Comparison of ENCODE assay signal across 8 cellular contexts in the genomic region with DNA sequence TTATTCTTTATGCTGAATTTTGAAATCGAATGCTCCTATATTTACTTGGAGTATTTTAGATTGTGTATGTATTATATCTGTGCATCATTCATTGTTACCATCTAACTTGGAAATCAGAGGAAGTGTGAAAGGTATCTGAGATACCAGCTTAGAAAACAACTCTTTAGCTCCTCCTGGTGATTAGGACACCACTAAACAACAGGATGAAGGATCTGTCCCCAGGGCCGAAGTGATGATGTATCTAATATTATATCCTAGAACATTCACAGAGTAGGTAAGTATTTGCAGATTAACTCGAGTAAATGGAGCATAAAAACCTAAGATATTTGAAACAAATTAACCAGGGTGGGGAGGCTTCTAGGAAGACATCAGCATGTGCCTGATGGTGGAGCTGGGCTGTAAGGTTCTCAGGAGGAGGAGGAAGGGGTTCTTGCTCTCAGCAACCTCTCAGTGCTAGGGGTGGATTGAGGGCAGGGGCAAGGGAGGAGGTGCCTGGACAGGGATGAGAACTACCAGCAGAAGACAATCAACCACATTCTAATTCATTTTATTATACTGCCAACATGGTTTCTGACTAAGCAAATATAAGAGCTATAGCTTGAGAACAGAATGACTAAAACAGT. TPM values are rescaled to one million over a fixed set of nuclear protein-coding genes. Genes with fewer than 3 reads are reported as not detected.
DNase-seq lines count a peak whose midpoint lies in the region; ATAC-seq, FAIRE-seq and TF ChIP-seq lines count a peak whose summit lies in the region.

No MANE protein-coding gene starts in this region.

- H3K27ac Mint-ChIP-seq in CD8-positive, alpha-beta memory T cell = peak overlapping the region in 5 of 8 donors; percentile 8 to 88 (median 20)

- FAIRE-seq in RCC 7860 (lab: Jason Lieb, UNC) (peak; percentile 93), endothelial cell of umbilical vein (lab: Jason Lieb, UNC) (peak; percentile 53)

- H3K36me3 Mint-ChIP-seq in CD8-positive, alpha-beta memory T cell = peaks cover 0 to 9% (median 0%) of the 10 kb centered on the region in 3 donors

- in situ Hi-C loops in GM23248 (cut with MboI) = loop anchor here (10.0 kb wide), 1 partner anchor 231 kb away; no protein-coding TSS in a partner anchor

- intact Hi-C loops in endothelial cell of umbilical vein (cut with micrococcal nuclease) (loop anchor here (1.0 to 5.0 kb wide), 5 partner anchors 301 to 511 kb away; no protein-coding TSS in a partner anchor), prostate gland (cut with DNase I) (loop anchor here (1.0 kb wide), 1 partner anchor 389 kb away; no protein-coding TSS in a partner anchor)

- H4K20me1 ChIP-seq in GM23248 (ENCODE audit: insufficient read depth) (no peaks in the 10 kb centered on the region), endothelial cell of umbilical vein (replicated peaks; ENCODE audit: control insufficient read depth, extremely low read depth, insufficient read depth, low read length) (no peaks in the 10 kb centered on the region)

- H3K9me1 ChIP-seq in endothelial cell of umbilical vein (replicated peaks; ENCODE audit: control insufficient read depth, extremely low read depth, insufficient read depth, low read length) = no peaks in the 10 kb centered on the region

- no peak overlapping the region for H3K4me3 ChIP-seq in CD8-positive, alpha-beta memory T cell (ENCODE audit: low read length)
- no peak overlapping the region for H3K4me3 ChIP-seq in GM23248
- H3K4me3 ChIP-seq in endothelial cell of umbilical vein (replicated peaks in 1 of 3; ENCODE audit: insufficient read depth in 1 of 3, low read depth in 1 of 3, low read length in 3 of 3) = no peak overlapping the region
- no peak overlapping the region for H3K4me3 ChIP-seq in prostate gland

- H3K9ac ChIP-seq in GM23248 = no peak overlapping the region
- H3K9ac ChIP-seq in endothelial cell of umbilical vein (replicated peaks; ENCODE audit: extremely low read depth, insufficient read depth, low read length) = no peak overlapping the region

- POLR2A ChIA-PET in CD8-positive, alpha-beta memory T cell (lab: Charles Lee) = no interaction called here
- POLR2A ChIA-PET in endothelial cell of umbilical vein (lab: Charles Lee) = no interaction called here

- DNase-seq in CD8-positive, alpha-beta memory T cell = peak in 2 of 5 donors; percentile 22 to 29
- DNase-seq in GM23248 (peak; percentile 67), RCC 7860 (ENCODE audit: low spot score) (peak; percentile 74), endothelial cell of umbilical vein (ENCODE audit: low read depth, low spot score) (peak; percentile 37), prostate gland (ENCODE audit: low spot score) (peak; percentile 39), SKM-1 treated with dmso at 0.1 percent for 144 hours (lab: John Stamatoyannopoulos, UW; ENCODE audit: unreplicated experiment) (no peak)
- no peak for DNase-seq in stimulated activated CD4-positive, alpha-beta T cell treated with anti-CD3 and anti-CD28 coated beads, Interleukin-4, amount 100 ng/mL, for 1 hour

- peaks cover 52% of the 10 kb centered on the region for H3F3A ChIP-seq in GM23248 (ENCODE audit: insufficient read depth)

- no peaks in the 10 kb centered on the region for H3K9me2 ChIP-seq in GM23248 (ENCODE audit: insufficient read depth)

- 40 to 43% methylated on average over 3 of the region's 3 CpGs for WGBS in GM23248 (ENCODE audit: low coverage in 1 of 2, low lambda C conversion rate in 2 of 2, missing lambda C conversion rate in 2 of 2), 2 experiments
- WGBS in prostate gland = 28% methylated on average over 3 of the region's 3 CpGs

- no peaks in the 10 kb centered on the region for H3K9me3 Mint-ChIP-seq in CD8-positive, alpha-beta memory T cell

- no peak for TF ChIP-seq POLR2A in endothelial cell of umbilical vein (IDR thresholded peaks at IDR 0.05; ENCODE audit: low read depth, low read length)
- no peak for TF ChIP-seq POLR2A in prostate gland (IDR thresholded peaks at IDR 0.05)

- H3K4me2 ChIP-seq in GM23248 (ENCODE audit: unreplicated experiment) (no peak overlapping the region), endothelial cell of umbilical vein (ENCODE audit: insufficient read depth, low read length) (no peak overlapping the region)

- H2AFZ ChIP-seq in GM23248 = no peak overlapping the region
- H2AFZ ChIP-seq in endothelial cell of umbilical vein (ENCODE audit: low read depth, low read length) = no peak overlapping the region

- peaks cover 36 to 39% (median 37%) of the 10 kb centered on the region in 3 donors for H3K4me1 Mint-ChIP-seq in CD8-positive, alpha-beta memory T cell

- TF ChIP-seq CTCF in endothelial cell of umbilical vein (IDR thresholded peaks at IDR 0.05; ENCODE audit: extremely low read depth in 1 of 2, insufficient read depth in 1 of 2, low read depth in 1 of 2, low read length in 2 of 2) = peak in 1 of 2 donors; percentile 39
- peak; percentile 7 to 76 (median 60) for TF ChIP-seq CTCF in prostate gland (IDR thresholded peaks at IDR 0.05)

- H3K9me3 ChIP-seq in CD8-positive, alpha-beta memory T cell (ENCODE audit: low read length) = no peaks in the 10 kb centered on the region
- no peaks in the 10 kb centered on the region for H3K9me3 ChIP-seq in GM23248 (ENCODE audit: low read depth)
- no peaks in the 10 kb centered on the region for H3K9me3 ChIP-seq in endothelial cell of umbilical vein (replicated peaks; ENCODE audit: control insufficient read depth, insufficient read depth, low read length)
- no peaks in the 10 kb centered on the region for H3K9me3 ChIP-seq in prostate gland

- dilution Hi-C loops in endothelial cell of umbilical vein (cut with MboI; ENCODE audit: extremely low pct_ligation_motif_present, low sequenced_read_pairs) = no loop called here

- H3K79me2 ChIP-seq in GM23248 (ENCODE audit: insufficient read depth) (peaks cover 20% of the 10 kb centered on the region), endothelial cell of umbilical vein (ENCODE audit: control insufficient read depth, insufficient read depth, low read length) (peaks cover 13% of the 10 kb centered on the region)

- peaks cover 6 to 12% of the 10 kb centered on the region in 2 donors for H3K27me3 Mint-ChIP-seq in CD8-positive, alpha-beta memory T cell

- CTCF ChIA-PET in CD8-positive, alpha-beta memory T cell (lab: Charles Lee) = interaction anchor here (0.6 to 5.6 kb wide), 16 partner anchors 10 to 511 kb away, joined by 3 to 51 read pairs (median 4); no protein-coding TSS in a partner anchor
- CTCF ChIA-PET in endothelial cell of umbilical vein (lab: Charles Lee) = interaction anchor here (0.6 to 7.6 kb wide), 38 partner anchors 8 to 1828 kb away, joined by 3 to 139 read pairs (median 4); partner anchors contain the start of gene AUH

- H3K27me3 ChIP-seq in CD8-positive, alpha-beta memory T cell (ENCODE audit: insufficient read depth, low read length, poor library complexity, severe bottlenecking) = no peaks in the 10 kb centered on the region
- H3K27me3 ChIP-seq in GM23248 (replicated peaks; ENCODE audit: insufficient read depth) (no peaks in the 10 kb centered on the region), endothelial cell of umbilical vein (ENCODE audit: control insufficient read depth in 2 of 2, insufficient read depth in 2 of 2, low read length in 2 of 2) (no peaks in the 10 kb centered on the region), prostate gland (replicated peaks; ENCODE audit: insufficient read depth) (no peaks in the 10 kb centered on the region)

- no peak for ATAC-seq in GM18520 (IDR thresholded peaks at IDR 0.05; ENCODE audit: unreplicated experiment)

- no peak overlapping the region for H3K27ac ChIP-seq in CD8-positive, alpha-beta memory T cell (ENCODE audit: low read depth, low read length)
- H3K27ac ChIP-seq in GM23248 (no peak overlapping the region), endothelial cell of umbilical vein (ENCODE audit: insufficient read depth, low read depth, low read length) (no peak overlapping the region), prostate gland (no peak overlapping the region)

- H3K4me3 Mint-ChIP-seq in CD8-positive, alpha-beta memory T cell = peak overlapping the region in 5 of 7 donors; percentile 14 to 98 (median 85)

- H3K36me3 ChIP-seq in CD8-positive, alpha-beta memory T cell (ENCODE audit: insufficient read depth, low read length) = no peaks in the 10 kb centered on the region
- no peaks in the 10 kb centered on the region for H3K36me3 ChIP-seq in GM23248 (ENCODE audit: low read depth)
- H3K36me3 ChIP-seq in endothelial cell of umbilical vein (ENCODE audit: control insufficient read depth in 2 of 2, extremely low read depth in 1 of 2, insufficient read depth in 2 of 2, low read length in 2 of 2) = no peaks in the 10 kb centered on the region
- H3K36me3 ChIP-seq in prostate gland = no peaks in the 10 kb centered on the region

- no TSS peak for BruUV-seq in endothelial cell of umbilical vein (replicated peaks; lab: Mats Ljungman, UMichigan)

- peaks cover 32% of the 10 kb centered on the region for H3K4me1 ChIP-seq in CD8-positive, alpha-beta memory T cell (ENCODE audit: insufficient read depth, low read length)
- H3K4me1 ChIP-seq in GM23248 (ENCODE audit: insufficient read depth) = peaks cover 12% of the 10 kb centered on the region
- H3K4me1 ChIP-seq in endothelial cell of umbilical vein (ENCODE audit: control insufficient read depth, extremely low read depth, insufficient read depth, low read length) = peaks cover 21% of the 10 kb centered on the region
- no peaks in the 10 kb centered on the region for H3K4me1 ChIP-seq in prostate gland (replicated peaks)

TF ChIP-seq in endothelial cell of umbilical vein, 7 proteins besides CTCF, POLR2A, EP300 and RAD21 (continues in another document):
- TF ChIP-seq EZH2 (IDR thresholded peaks at IDR 0.05; ENCODE audit: borderline replicate concordance, low read depth, low read length, severe bottlenecking) (no peak), POLR2AphosphoS5 (IDR thresholded peaks at IDR 0.05; ENCODE audit: insufficient read depth, low read depth, low read length) (no peak), JUN (IDR thresholded peaks at IDR 0.05; ENCODE audit: borderline replicate concordance, insufficient read depth, insufficient read length, low read depth) (no peak), FOS (IDR thresholded peaks at IDR 0.05; ENCODE audit: borderline replicate concordance, insufficient read depth, low read length) (no peak), MYC (IDR thresholded peaks at IDR 0.05; ENCODE audit: low read depth, low read length) (no peak)

RNA-seq across cellular contexts. Expression of gene NFIL3, which starts 2.6 kb away (rescaled TPM):
- 10 to 100 TPM; 68.6 to 69.3 TPM for total RNA-seq in CD8-positive, alpha-beta memory T cell
- 5.4 TPM for polyA plus RNA-seq in CD8-positive, alpha-beta memory T cell
- total RNA-seq in GM23248 (2014; rRNA removed; shearing (Covaris generic)) = 10.6 and 11.3 TPM in 2 replicates
- polyA plus RNA-seq in GM23248 (2016; fragmentation: Nextera tagmentation; extraction: Ambion mirVana) = 5.1 and 5.4 TPM in 2 replicates
- total RNA-seq in endothelial cell of umbilical vein = 9.7 and 10.5 TPM in 2 replicates
- 1.9 and 2.9 TPM in 2 replicates for polyA plus RNA-seq in endothelial cell of umbilical vein
- 4.9 and 5.4 TPM in 2 replicates for polyA plus RNA-seq in endothelial cell of umbilical vein (2011; cell fraction: cytosol; rRNA removed)
- 6.4 and 8.2 TPM in 2 replicates for polyA plus RNA-seq in endothelial cell of umbilical vein (2011; cell fraction: nucleus; rRNA removed)
- polyA plus RNA-seq in endothelial cell of umbilical vein (2012) = 14.3 and 15.7 TPM in 2 replicates
- 2.7 and 2.9 TPM in 2 replicates for polyA minus RNA-seq in endothelial cell of umbilical vein
- 10.5 TPM for polyA minus RNA-seq in endothelial cell of umbilical vein (2011; cell fraction: cytosol; rRNA and poly(A)+ RNA removed)
- 5.4 and 7.5 TPM in 2 replicates for polyA minus RNA-seq in endothelial cell of umbilical vein (2011; cell fraction: nucleus; rRNA and poly(A)+ RNA removed)
- total RNA-seq in prostate gland = 10 to 100 TPM; 28.7 to 33.5 TPM

Comparison
In these comparisons a context has a peak if more than half of its experiments do, and no peak if none do; other contexts are left out.
1. DNase-seq: peak in GM23248 (single experiment), RCC 7860 (single experiment), endothelial cell of umbilical vein (single experiment) and prostate gland (single experiment); none in SKM-1 treated with dmso at 0.1 percent for 144 hours (single experiment) and stimulated activated CD4-positive, alpha-beta T cell treated with anti-CD3 and anti-CD28 coated beads, Interleukin-4, amount 100 ng/mL, for 1 hour (single experiment).